In genomic region chr2:216646116-216646515, GRCh38 we compare ENCODE assay signal across 1 cellular context.
TF ChIP-seq lines count a peak whose summit lies in the region.

No MANE protein-coding gene starts in this region.

TF ChIP-seq in K562, 482 proteins besides CTCF, POLR2A, EP300 and RAD21:
- TF ChIP-seq ZNF77 (CRISPR knock-in tag; IDR thresholded peaks at IDR 0.05) (no peak), RBM25 (IDR thresholded peaks at IDR 0.05; ENCODE audit: low read depth, low read length, severe bottlenecking) (no peak), ZBTB26 (CRISPR knock-in tag; IDR thresholded peaks at IDR 0.05) (no peak), ZNF12 (CRISPR knock-in tag; IDR thresholded peaks at IDR 0.05) (no peak), HNRNPUL1 (IDR thresholded peaks at IDR 0.05; ENCODE audit: low read length) (no peak), PPARD (CRISPR knock-in tag; IDR thresholded peaks at IDR 0.05) (no peak), ATF3 (IDR thresholded peaks at IDR 0.05) (peak; percentile 43), ATF3 (CRISPR knock-in tag; conservative IDR thresholded peaks at IDR 0.05) (no peak), CEBPG (CRISPR knock-in tag; IDR thresholded peaks at IDR 0.05) (no peak), CEBPG (tag; conservative IDR thresholded peaks at IDR 0.05 in 1 of 2, IDR thresholded peaks at IDR 0.05 in 1 of 2) (peak; percentile 34 to 62; a peak in 3 of 4 replicates)
